In genomic region chr16:28867241-28867640, GRCh38 we compare ENCODE assay signal across 24 cellular contexts. TPM values are rescaled to one million over a fixed set of nuclear protein-coding genes. Genes with fewer than 3 reads are reported as not detected.
A peak's percentile ranks its signal among the peaks of the same experiment; 100 is the strongest.
DNase-seq lines count a peak whose midpoint lies in the region; ATAC-seq, FAIRE-seq and TF ChIP-seq lines count a peak whose summit lies in the region.
"Had no signal": no experiment of that assay in that cellular context is flagged by ENCODE, and none has a peak within 500 bp of the region (broad histone marks: within the 10 kb centered on the region; RNA-seq: fewer than 3 reads in every experiment).

No MANE protein-coding gene starts in this region.

- no peaks in the 10 kb centered on the region for H3K9me3 Mint-ChIP-seq in neural crest cell
- H3K9me3 Mint-ChIP-seq in chondrocyte (ENCODE audit: low read depth): no peaks in the 10 kb centered on the region
- H3K9me3 Mint-ChIP-seq: CD4-positive, CD25-positive, alpha-beta regulatory T cell had no signal

- no peak for ATAC-seq in HepG2
- ATAC-seq in right lobe of liver: no peak
- no peak for ATAC-seq in Panc1
- ATAC-seq: A549 had no signal

- H2AFZ ChIP-seq in HepG2 (ENCODE audit: low read length): no peak overlapping the region

- FAIRE-seq in HepG2 (lab: Jason Lieb, UNC): no peak
- FAIRE-seq: A549 had no signal

- POLR2A ChIA-PET in HepG2 (lab: Yijun Ruan, JAX): interaction anchor here (6.9 kb wide), 1 partner anchor 45 kb away, joined by 85 read pairs; the partner anchor contains the start of gene ATXN2L
- POLR2A ChIA-PET in Panc1 (lab: Charles Lee): no interaction called here

- no peak for TF ChIP-seq EP300 in HepG2 (IDR thresholded peaks at IDR 0.05; ENCODE audit: low read depth in 2 of 2, low read length in 2 of 2)
- TF ChIP-seq EP300 in HepG2 (CRISPR knock-in tag; IDR thresholded peaks at IDR 0.05; ENCODE audit: borderline replicate concordance): no peak

- CTCF ChIA-PET in HepG2 (lab: Yijun Ruan, JAX; ENCODE audit: low intra/inter-chr PET ratio, low total read pairs) (no interaction called here), Panc1 (lab: Charles Lee) (no interaction called here)

- no peak for TF ChIP-seq RAD21 in HepG2 (CRISPR knock-in tag; IDR thresholded peaks at IDR 0.05)

- TF ChIP-seq CTCF in HepG2 (CRISPR knock-in tag; IDR thresholded peaks at IDR 0.05): no peak
- TF ChIP-seq CTCF in right lobe of liver (IDR thresholded peaks at IDR 0.05): no peak
- TF ChIP-seq CTCF in Panc1 (IDR thresholded peaks at IDR 0.05): no peak
- no peak for TF ChIP-seq CTCF in neural crest cell (conservative IDR thresholded peaks at IDR 0.05)
- no peak for TF ChIP-seq CTCF in chondrocyte (IDR thresholded peaks at IDR 0.05)

- H3K27ac Mint-ChIP-seq in neural crest cell (ENCODE audit: unreplicated experiment) (peak overlapping the region; percentile 62), chondrocyte (ENCODE audit: unreplicated experiment) (no peak overlapping the region)
- H3K27ac Mint-ChIP-seq: B cell; CD4-positive, CD25-positive, alpha-beta regulatory T cell had no signal

- in situ Hi-C loops in HepG2 (cut with HindIII; ENCODE audit: extremely low pct_ligation_motif_present, low pct_unique_long_range_greater_than_20kb): loop anchor here (5.0 kb wide), 1 partner anchor 70 kb away; no protein-coding TSS in a partner anchor
- in situ Hi-C loops in Panc1 (cut with HindIII; ENCODE audit: low pct_unique_long_range_greater_than_20kb, low sequenced_read_pairs): no loop called here

- H3K27me3 ChIP-seq in HepG2 (ENCODE audit: control insufficient read depth in 1 of 2, insufficient read depth in 2 of 2, low read length in 2 of 2): no peaks in the 10 kb centered on the region; a peak in 1 of 5 replicates
- no peaks in the 10 kb centered on the region for H3K27me3 ChIP-seq in right lobe of liver
- no peaks in the 10 kb centered on the region for H3K27me3 ChIP-seq in Panc1 (ENCODE audit: control insufficient read depth, insufficient read depth, low read length)
- no peaks in the 10 kb centered on the region for H3K27me3 ChIP-seq in MG63
- H3K27me3 ChIP-seq: SJCRH30 had no signal

- H3K36me3 Mint-ChIP-seq in neural crest cell (ENCODE audit: low read depth) (peaks cover 8% of the 10 kb centered on the region), chondrocyte (ENCODE audit: low read depth) (peaks cover 18% of the 10 kb centered on the region)

- TF ChIP-seq POLR2A in HepG2 (IDR thresholded peaks at IDR 0.05; ENCODE audit: insufficient read depth in 1 of 2, low read depth in 2 of 2, low read length in 2 of 2) (no peak), right lobe of liver (IDR thresholded peaks at IDR 0.05) (no peak)

- H3K27ac ChIP-seq in HepG2 (ENCODE audit: extremely low read length, insufficient read depth, low read length) (peak overlapping the region; percentile 99), right lobe of liver (no peak overlapping the region), Panc1 (ENCODE audit: low read length) (no peak overlapping the region)
- H3K27ac ChIP-seq: A549, HL-60, KMS-11, SJCRH30 had no signal

- H3K9ac ChIP-seq in HepG2 (ENCODE audit: insufficient read depth, low read depth, low read length): no peak overlapping the region
- H3K9ac ChIP-seq: KMS-11 had no signal

- H3K4me1 ChIP-seq in HepG2 (ENCODE audit: insufficient read depth, low read length) (peaks cover 32% of the 10 kb centered on the region), right lobe of liver (peaks cover 0 to 17% (median 0%) of the 10 kb centered on the region in 4 donors), Panc1 (ENCODE audit: control insufficient read depth, insufficient read depth, low read length) (peaks cover 10% of the 10 kb centered on the region)

- BruUV-seq in HepG2 (replicated peaks; lab: Mats Ljungman, UMichigan) (no TSS peak), Panc1 (replicated peaks; lab: Mats Ljungman, UMichigan) (TSS peak; percentile 3)

- no peak overlapping the region for H3K4me2 ChIP-seq in HepG2 (ENCODE audit: low read depth, low read length)
- H3K4me2 ChIP-seq: A549, KMS-11 had no signal

- H3K4me1 Mint-ChIP-seq in neural crest cell (peaks cover 23% of the 10 kb centered on the region), chondrocyte (ENCODE audit: low read depth) (peaks cover 30% of the 10 kb centered on the region)

- H3K36me3 ChIP-seq in HepG2 (replicated peaks in 1 of 2; ENCODE audit: control insufficient read depth in 1 of 2, insufficient read depth in 2 of 2, low read length in 2 of 2) (peaks cover 35 to 48% of the 10 kb centered on the region in 2 experiments), right lobe of liver (peaks cover 0 to 46% (median 17%) of the 10 kb centered on the region in 4 donors), Panc1 (ENCODE audit: control insufficient read depth, insufficient read depth, low read length) (no peaks in the 10 kb centered on the region; the same call in 1 of the 2 replicates), MG63 (peaks cover 56% of the 10 kb centered on the region)

- DNase-seq in HepG2 (ENCODE audit: low spot score) (no peak), right lobe of liver (no peak), Panc1 (ENCODE audit: low read depth, low spot score) (no peak), neural crest cell (ENCODE audit: low read depth, low spot score) (no peak), chondrocyte (ENCODE audit: low spot score) (no peak), nucleus accumbens (lab: John Stamatoyannopoulos, UW) (no peak), MG63 (no peak)
- DNase-seq: CD4-positive, CD25-positive, alpha-beta regulatory T cell; COR-L47; DMS79; H7; NCI-H1105; NCI-H146; NCI-H2081; NCI-H2171; NCI-H345; NCI-H524; NCI-H774; NK-92 treated with Interleukin-12 subunit alpha and Interleukin-12 subunit beta, amount 100 ng/mL, for 24 hours; SJCRH30 had no signal

- H3K27me3 Mint-ChIP-seq in neural crest cell (ENCODE audit: low read depth) (no peaks in the 10 kb centered on the region), chondrocyte (ENCODE audit: low read depth) (no peaks in the 10 kb centered on the region)
- H3K27me3 Mint-ChIP-seq: B cell; CD4-positive, CD25-positive, alpha-beta regulatory T cell had no signal

- H3K79me2 ChIP-seq in HepG2 (ENCODE audit: insufficient read depth, low read length): peaks cover 32% of the 10 kb centered on the region

- peak overlapping the region; percentile 78 for H3K4me3 Mint-ChIP-seq in neural crest cell
- no peak overlapping the region for H3K4me3 Mint-ChIP-seq in chondrocyte (ENCODE audit: unreplicated experiment)
- H3K4me3 Mint-ChIP-seq: B cell had no signal

- WGBS in HepG2 (ENCODE audit: low lambda C conversion rate): 97% methylated on average over 13 of the region's 13 CpGs
- 84% methylated on average over 9 of the region's 13 CpGs for WGBS in right lobe of liver (ENCODE audit: insufficient coverage, low coverage, low lambda C conversion rate, missing lambda C conversion rate)

- H3K9me3 ChIP-seq in HepG2 (ENCODE audit: low read length): no peaks in the 10 kb centered on the region
- no peaks in the 10 kb centered on the region for H3K9me3 ChIP-seq in right lobe of liver
- no peaks in the 10 kb centered on the region for H3K9me3 ChIP-seq in Panc1 (ENCODE audit: control insufficient read depth, insufficient read depth, low read depth, low read length)
- no peaks in the 10 kb centered on the region for H3K9me3 ChIP-seq in MG63
- H3K9me3 ChIP-seq: A549, SJCRH30 had no signal

- no peaks in the 10 kb centered on the region for H4K20me1 ChIP-seq in HepG2 (ENCODE audit: insufficient read depth, low read length)

- intact Hi-C loops in HepG2 (cut with micrococcal nuclease; ENCODE audit: unreplicated experiment): no loop called here
- intact Hi-C loops in right lobe of liver (cut with DNase I): loop anchor here in 1 of 2 donors (10.0 kb wide), 1 partner anchor 52 kb away; no protein-coding TSS in a partner anchor
- intact Hi-C loops in Panc1 (cut with micrococcal nuclease; ENCODE audit: unreplicated experiment): no loop called here

- H3K4me3 ChIP-seq in HepG2 (replicated peaks in 1 of 3; ENCODE audit: insufficient read depth in 1 of 3, low read depth in 2 of 3, low read length in 3 of 3) (no peak overlapping the region), right lobe of liver (no peak overlapping the region), Panc1 (ENCODE audit: low read depth in 2 of 2, low read length in 2 of 2) (no peak overlapping the region), MG63 (no peak overlapping the region)
- H3K4me3 ChIP-seq: A549, SJCRH30 had no signal

RNA-seq across cellular contexts. Expression of gene SH2B1, which starts 3.6 kb away (rescaled TPM):
- total RNA-seq in HepG2 (2016; rRNA removed; fragmentation: Illumina TruSeq; extraction: Trizol) (15.6 and 23.3 TPM in 2 replicates), right lobe of liver (10 to 100 TPM; 13.2 to 27.1 (median 20.6) TPM), Panc1 (2021; ENCODE audit: unreplicated experiment) (66.2 TPM), neural crest cell (60.6 and 66.9 TPM in 2 replicates), chondrocyte (36.4 to 48.1 TPM (median 38.1 TPM) in 3 replicates)
- total RNA-seq in HepG2 (2016; cell fraction: cytosol; rRNA removed; fragmentation: Illumina TruSeq; extraction: Trizol; ENCODE audit: low read depth): 22.5 and 27.1 TPM in 2 replicates
- 13.4 and 24.5 TPM in 2 replicates for total RNA-seq in HepG2 (2016; cell fraction: insoluble cytoplasmic fraction; rRNA removed; fragmentation: Illumina TruSeq; extraction: Trizol)
- total RNA-seq in HepG2 (2016; cell fraction: membrane; rRNA removed; fragmentation: Illumina TruSeq; extraction: Trizol): 16.3 and 21.4 TPM in 2 replicates
- total RNA-seq in HepG2 (2016; cell fraction: nucleus; rRNA removed; fragmentation: Illumina TruSeq; extraction: Trizol): 30.1 and 30.6 TPM in 2 replicates
- polyA plus RNA-seq in HepG2 (2011; rRNA removed): 30.8 and 40.2 TPM in 2 replicates
- polyA plus RNA-seq in HepG2 (2011; cell fraction: cytosol; rRNA removed): 15.2 and 19.8 TPM in 2 replicates
- 198 and 224 TPM in 2 replicates for polyA plus RNA-seq in HepG2 (2011; cell fraction: nucleus; rRNA removed)
- 35.0 and 37.6 TPM in 2 replicates for polyA plus RNA-seq in HepG2 (2012)
- 4.3 and 6.0 TPM in 2 replicates for polyA plus RNA-seq in HepG2 (2016; cell fraction: cytosol; fragmentation: Illumina TruSeq; extraction: Trizol; ENCODE audit: low read depth)
- polyA plus RNA-seq in HepG2 (2016; cell fraction: insoluble cytoplasmic fraction; fragmentation: Illumina TruSeq; extraction: Trizol; ENCODE audit: low read depth): 18.0 and 21.1 TPM in 2 replicates
- polyA plus RNA-seq in HepG2 (2016; cell fraction: membrane; fragmentation: Illumina TruSeq; extraction: Trizol; ENCODE audit: low read depth): 12.3 and 13.6 TPM in 2 replicates
- polyA plus RNA-seq in HepG2 (2016; cell fraction: nucleus; fragmentation: Illumina TruSeq; extraction: Trizol; ENCODE audit: insufficient read depth, low read depth): 82.4 and 89.4 TPM in 2 replicates
- 44.5 and 55.4 TPM in 2 replicates for polyA minus RNA-seq in HepG2 (2011; rRNA and poly(A)+ RNA removed; ENCODE audit: low replicate concordance)
- 10.5 and 11.6 TPM in 2 replicates for polyA minus RNA-seq in HepG2 (2011; cell fraction: cytosol; rRNA and poly(A)+ RNA removed)
- polyA minus RNA-seq in HepG2 (2011; cell fraction: nucleus; rRNA and poly(A)+ RNA removed): 36.8 and 48.6 TPM in 2 replicates
- 84.0 TPM for polyA plus RNA-seq in Panc1 (2012; ENCODE audit: insufficient read length)
- total RNA-seq in MG63 (2014; rRNA removed; shearing (Covaris generic); ENCODE audit: low replicate concordance): 18.4 and 21.0 TPM in 2 replicates

RNA-seq across cellular contexts. Expression of gene ATP2A1, which starts 11.0 kb away (rescaled TPM):
- total RNA-seq in HepG2 (2016; rRNA removed; fragmentation: Illumina TruSeq; extraction: Trizol) (0.70 and 3.2 TPM in 2 replicates), right lobe of liver (1 to 10 TPM in 2 of 6 experiments, under 1 TPM in 4; 0.42 to 3.6 (median 0.77) TPM), Panc1 (2021; ENCODE audit: unreplicated experiment) (2.9 TPM), neural crest cell (3.1 and 3.3 TPM in 2 replicates), chondrocyte (0.31 to 1.8 TPM (median 0.42 TPM) in 3 replicates)
- total RNA-seq in HepG2 (2016; cell fraction: cytosol; rRNA removed; fragmentation: Illumina TruSeq; extraction: Trizol; ENCODE audit: low read depth): 1.1 and 1.9 TPM in 2 replicates
- 0.30 and 2.0 TPM in 2 replicates for total RNA-seq in HepG2 (2016; cell fraction: insoluble cytoplasmic fraction; rRNA removed; fragmentation: Illumina TruSeq; extraction: Trizol)
- total RNA-seq in HepG2 (2016; cell fraction: membrane; rRNA removed; fragmentation: Illumina TruSeq; extraction: Trizol): 0.65 and 1.3 TPM in 2 replicates
- 4.8 and 6.9 TPM in 2 replicates for total RNA-seq in HepG2 (2016; cell fraction: nucleus; rRNA removed; fragmentation: Illumina TruSeq; extraction: Trizol)
- polyA plus RNA-seq in HepG2 (2011; rRNA removed): 12.5 and 16.4 TPM in 2 replicates
- 2.7 and 2.9 TPM in 2 replicates for polyA plus RNA-seq in HepG2 (2011; cell fraction: cytosol; rRNA removed)
- 149 and 332 TPM in 2 replicates for polyA plus RNA-seq in HepG2 (2011; cell fraction: nucleus; rRNA removed)
- 31.5 and 57.2 TPM in 2 replicates for polyA plus RNA-seq in HepG2 (2012)
- 0.51 TPM in 2 replicates for polyA plus RNA-seq in HepG2 (2016; cell fraction: cytosol; fragmentation: Illumina TruSeq; extraction: Trizol; ENCODE audit: low read depth)
- 1.3 and 1.5 TPM in 2 replicates for polyA plus RNA-seq in HepG2 (2016; cell fraction: insoluble cytoplasmic fraction; fragmentation: Illumina TruSeq; extraction: Trizol; ENCODE audit: low read depth)
- 0.87 and 1.9 TPM in 2 replicates for polyA plus RNA-seq in HepG2 (2016; cell fraction: membrane; fragmentation: Illumina TruSeq; extraction: Trizol; ENCODE audit: low read depth)
- 55.1 and 58.0 TPM in 2 replicates for polyA plus RNA-seq in HepG2 (2016; cell fraction: nucleus; fragmentation: Illumina TruSeq; extraction: Trizol; ENCODE audit: insufficient read depth, low read depth)
- 1.4 and 6.4 TPM in 2 replicates for polyA minus RNA-seq in HepG2 (2011; rRNA and poly(A)+ RNA removed; ENCODE audit: low replicate concordance)
- polyA minus RNA-seq in HepG2 (2011; cell fraction: cytosol; rRNA and poly(A)+ RNA removed): 0.59 and 1.4 TPM in 2 replicates
- polyA minus RNA-seq in HepG2 (2011; cell fraction: nucleus; rRNA and poly(A)+ RNA removed): 26.7 and 30.8 TPM in 2 replicates
- 2.7 TPM for polyA plus RNA-seq in Panc1 (2012; ENCODE audit: insufficient read length)
- 0.10 TPM in 1 of 2 replicates, not detected in the other for total RNA-seq in MG63 (2014; rRNA removed; shearing (Covaris generic); ENCODE audit: low replicate concordance)
- polyA plus RNA-seq: CD4-positive, CD25-positive, alpha-beta regulatory T cell had no signal

RNA-seq across cellular contexts. Expression of gene TUFM, which starts 21.1 kb away (rescaled TPM):
- 138 and 298 TPM in 2 replicates for total RNA-seq in HepG2 (2016; rRNA removed; fragmentation: Illumina TruSeq; extraction: Trizol)
- total RNA-seq in HepG2 (2016; cell fraction: cytosol; rRNA removed; fragmentation: Illumina TruSeq; extraction: Trizol; ENCODE audit: low read depth): 52.9 and 59.0 TPM in 2 replicates
- 109 and 318 TPM in 2 replicates for total RNA-seq in HepG2 (2016; cell fraction: insoluble cytoplasmic fraction; rRNA removed; fragmentation: Illumina TruSeq; extraction: Trizol)
- 97.9 and 102 TPM in 2 replicates for total RNA-seq in HepG2 (2016; cell fraction: membrane; rRNA removed; fragmentation: Illumina TruSeq; extraction: Trizol)
- 269 and 303 TPM in 2 replicates for total RNA-seq in HepG2 (2016; cell fraction: nucleus; rRNA removed; fragmentation: Illumina TruSeq; extraction: Trizol)
- polyA plus RNA-seq in HepG2 (2011; rRNA removed): 189 and 206 TPM in 2 replicates
- polyA plus RNA-seq in HepG2 (2011; cell fraction: cytosol; rRNA removed): 123 and 178 TPM in 2 replicates
- 404 and 487 TPM in 2 replicates for polyA plus RNA-seq in HepG2 (2011; cell fraction: nucleus; rRNA removed)
- 180 and 205 TPM in 2 replicates for polyA plus RNA-seq in HepG2 (2012)
- polyA plus RNA-seq in HepG2 (2016; cell fraction: cytosol; fragmentation: Illumina TruSeq; extraction: Trizol; ENCODE audit: low read depth): 69.4 and 72.1 TPM in 2 replicates
- polyA plus RNA-seq in HepG2 (2016; cell fraction: insoluble cytoplasmic fraction; fragmentation: Illumina TruSeq; extraction: Trizol; ENCODE audit: low read depth): 150 and 184 TPM in 2 replicates
- polyA plus RNA-seq in HepG2 (2016; cell fraction: membrane; fragmentation: Illumina TruSeq; extraction: Trizol; ENCODE audit: low read depth): 99.2 and 107 TPM in 2 replicates
- polyA plus RNA-seq in HepG2 (2016; cell fraction: nucleus; fragmentation: Illumina TruSeq; extraction: Trizol; ENCODE audit: insufficient read depth, low read depth): 673 and 742 TPM in 2 replicates
- 135 and 165 TPM in 2 replicates for polyA minus RNA-seq in HepG2 (2011; rRNA and poly(A)+ RNA removed; ENCODE audit: low replicate concordance)
- 69.4 and 75.9 TPM in 2 replicates for polyA minus RNA-seq in HepG2 (2011; cell fraction: cytosol; rRNA and poly(A)+ RNA removed)
- polyA minus RNA-seq in HepG2 (2011; cell fraction: nucleus; rRNA and poly(A)+ RNA removed): 56.7 and 63.5 TPM in 2 replicates
- 100 to 1,000 TPM; 103 to 169 (median 141) TPM for total RNA-seq in right lobe of liver
- 231 TPM for total RNA-seq in Panc1 (2021; ENCODE audit: unreplicated experiment)
- 389 TPM for polyA plus RNA-seq in Panc1 (2012; ENCODE audit: insufficient read length)
- total RNA-seq in neural crest cell: 197 and 205 TPM in 2 replicates
- 91.1 to 120 TPM (median 95.0 TPM) in 3 replicates for total RNA-seq in chondrocyte
- 136 and 169 TPM in 2 replicates for total RNA-seq in MG63 (2014; rRNA removed; shearing (Covaris generic); ENCODE audit: low replicate concordance)

RNA-seq across cellular contexts. Expression of gene ATXN2L, which starts 44.4 kb away (rescaled TPM):
- total RNA-seq in HepG2 (2016; rRNA removed; fragmentation: Illumina TruSeq; extraction: Trizol) (40.8 and 48.4 TPM in 2 replicates), right lobe of liver (10 to 100 TPM; 40.5 to 78.1 (median 57.2) TPM), Panc1 (2021; ENCODE audit: unreplicated experiment) (270 TPM), neural crest cell (272 and 276 TPM in 2 replicates), chondrocyte (152 to 186 TPM (median 185 TPM) in 3 replicates)
- 36.9 and 45.8 TPM in 2 replicates for total RNA-seq in HepG2 (2016; cell fraction: cytosol; rRNA removed; fragmentation: Illumina TruSeq; extraction: Trizol; ENCODE audit: low read depth)
- total RNA-seq in HepG2 (2016; cell fraction: insoluble cytoplasmic fraction; rRNA removed; fragmentation: Illumina TruSeq; extraction: Trizol): 42.8 and 43.7 TPM in 2 replicates
- total RNA-seq in HepG2 (2016; cell fraction: membrane; rRNA removed; fragmentation: Illumina TruSeq; extraction: Trizol): 52.1 and 54.1 TPM in 2 replicates
- 63.4 and 92.7 TPM in 2 replicates for total RNA-seq in HepG2 (2016; cell fraction: nucleus; rRNA removed; fragmentation: Illumina TruSeq; extraction: Trizol)
- polyA plus RNA-seq in HepG2 (2011; rRNA removed): 55.1 and 63.9 TPM in 2 replicates
- 23.4 and 26.4 TPM in 2 replicates for polyA plus RNA-seq in HepG2 (2011; cell fraction: cytosol; rRNA removed)
- 475 and 487 TPM in 2 replicates for polyA plus RNA-seq in HepG2 (2011; cell fraction: nucleus; rRNA removed)
- 130 and 201 TPM in 2 replicates for polyA plus RNA-seq in HepG2 (2012)
- 25.5 and 29.6 TPM in 2 replicates for polyA plus RNA-seq in HepG2 (2016; cell fraction: cytosol; fragmentation: Illumina TruSeq; extraction: Trizol; ENCODE audit: low read depth)
- 97.1 and 152 TPM in 2 replicates for polyA plus RNA-seq in HepG2 (2016; cell fraction: insoluble cytoplasmic fraction; fragmentation: Illumina TruSeq; extraction: Trizol; ENCODE audit: low read depth)
- 65.4 and 76.8 TPM in 2 replicates for polyA plus RNA-seq in HepG2 (2016; cell fraction: membrane; fragmentation: Illumina TruSeq; extraction: Trizol; ENCODE audit: low read depth)
- polyA plus RNA-seq in HepG2 (2016; cell fraction: nucleus; fragmentation: Illumina TruSeq; extraction: Trizol; ENCODE audit: insufficient read depth, low read depth): 346 and 353 TPM in 2 replicates
- polyA minus RNA-seq in HepG2 (2011; rRNA and poly(A)+ RNA removed; ENCODE audit: low replicate concordance): 36.7 and 65.3 TPM in 2 replicates
- polyA minus RNA-seq in HepG2 (2011; cell fraction: cytosol; rRNA and poly(A)+ RNA removed): 77.5 and 78.1 TPM in 2 replicates
- 171 and 176 TPM in 2 replicates for polyA minus RNA-seq in HepG2 (2011; cell fraction: nucleus; rRNA and poly(A)+ RNA removed)
- 314 TPM for polyA plus RNA-seq in Panc1 (2012; ENCODE audit: insufficient read length)
- total RNA-seq in MG63 (2014; rRNA removed; shearing (Covaris generic); ENCODE audit: low replicate concordance): 17.3 and 18.7 TPM in 2 replicates

RNA-seq across cellular contexts. Expression of gene RABEP2, which starts 57.8 kb away (rescaled TPM):
- total RNA-seq in HepG2 (2016; rRNA removed; fragmentation: Illumina TruSeq; extraction: Trizol) (16.1 and 18.4 TPM in 2 replicates), right lobe of liver (10 to 100 TPM in 2 of 6 experiments, 1 to 10 TPM in 4; 5.0 to 21.0 (median 9.1) TPM), Panc1 (2021; ENCODE audit: unreplicated experiment) (24.8 TPM), neural crest cell (19.9 and 20.2 TPM in 2 replicates), chondrocyte (20.1 to 24.6 TPM (median 22.4 TPM) in 3 replicates)
- total RNA-seq in HepG2 (2016; cell fraction: cytosol; rRNA removed; fragmentation: Illumina TruSeq; extraction: Trizol; ENCODE audit: low read depth): 2.9 and 3.6 TPM in 2 replicates
- 13.9 and 19.6 TPM in 2 replicates for total RNA-seq in HepG2 (2016; cell fraction: insoluble cytoplasmic fraction; rRNA removed; fragmentation: Illumina TruSeq; extraction: Trizol)
- total RNA-seq in HepG2 (2016; cell fraction: membrane; rRNA removed; fragmentation: Illumina TruSeq; extraction: Trizol): 7.5 and 8.4 TPM in 2 replicates
- 10.2 and 11.4 TPM in 2 replicates for total RNA-seq in HepG2 (2016; cell fraction: nucleus; rRNA removed; fragmentation: Illumina TruSeq; extraction: Trizol)
- polyA plus RNA-seq in HepG2 (2011; rRNA removed): 10.8 and 12.4 TPM in 2 replicates
- polyA plus RNA-seq in HepG2 (2011; cell fraction: cytosol; rRNA removed): 8.5 and 13.3 TPM in 2 replicates
- polyA plus RNA-seq in HepG2 (2011; cell fraction: nucleus; rRNA removed): 28.2 and 32.3 TPM in 2 replicates
- 5.7 and 7.3 TPM in 2 replicates for polyA plus RNA-seq in HepG2 (2012)
- 1.9 and 2.8 TPM in 2 replicates for polyA plus RNA-seq in HepG2 (2016; cell fraction: cytosol; fragmentation: Illumina TruSeq; extraction: Trizol; ENCODE audit: low read depth)
- 9.8 and 12.4 TPM in 2 replicates for polyA plus RNA-seq in HepG2 (2016; cell fraction: insoluble cytoplasmic fraction; fragmentation: Illumina TruSeq; extraction: Trizol; ENCODE audit: low read depth)
- 4.5 and 4.9 TPM in 2 replicates for polyA plus RNA-seq in HepG2 (2016; cell fraction: membrane; fragmentation: Illumina TruSeq; extraction: Trizol; ENCODE audit: low read depth)
- polyA plus RNA-seq in HepG2 (2016; cell fraction: nucleus; fragmentation: Illumina TruSeq; extraction: Trizol; ENCODE audit: insufficient read depth, low read depth): 17.2 and 17.9 TPM in 2 replicates
- 5.5 and 7.5 TPM in 2 replicates for polyA minus RNA-seq in HepG2 (2011; rRNA and poly(A)+ RNA removed; ENCODE audit: low replicate concordance)
- polyA minus RNA-seq in HepG2 (2011; cell fraction: cytosol; rRNA and poly(A)+ RNA removed): 5.5 and 7.4 TPM in 2 replicates
- polyA minus RNA-seq in HepG2 (2011; cell fraction: nucleus; rRNA and poly(A)+ RNA removed): 6.2 and 7.5 TPM in 2 replicates
- polyA plus RNA-seq in Panc1 (2012; ENCODE audit: insufficient read length): 36.9 TPM
- total RNA-seq in MG63 (2014; rRNA removed; shearing (Covaris generic); ENCODE audit: low replicate concordance): 75.5 and 86.2 TPM in 2 replicates
